Comparison of ENCODE assay signal across 8 cellular contexts in the genomic region with DNA sequence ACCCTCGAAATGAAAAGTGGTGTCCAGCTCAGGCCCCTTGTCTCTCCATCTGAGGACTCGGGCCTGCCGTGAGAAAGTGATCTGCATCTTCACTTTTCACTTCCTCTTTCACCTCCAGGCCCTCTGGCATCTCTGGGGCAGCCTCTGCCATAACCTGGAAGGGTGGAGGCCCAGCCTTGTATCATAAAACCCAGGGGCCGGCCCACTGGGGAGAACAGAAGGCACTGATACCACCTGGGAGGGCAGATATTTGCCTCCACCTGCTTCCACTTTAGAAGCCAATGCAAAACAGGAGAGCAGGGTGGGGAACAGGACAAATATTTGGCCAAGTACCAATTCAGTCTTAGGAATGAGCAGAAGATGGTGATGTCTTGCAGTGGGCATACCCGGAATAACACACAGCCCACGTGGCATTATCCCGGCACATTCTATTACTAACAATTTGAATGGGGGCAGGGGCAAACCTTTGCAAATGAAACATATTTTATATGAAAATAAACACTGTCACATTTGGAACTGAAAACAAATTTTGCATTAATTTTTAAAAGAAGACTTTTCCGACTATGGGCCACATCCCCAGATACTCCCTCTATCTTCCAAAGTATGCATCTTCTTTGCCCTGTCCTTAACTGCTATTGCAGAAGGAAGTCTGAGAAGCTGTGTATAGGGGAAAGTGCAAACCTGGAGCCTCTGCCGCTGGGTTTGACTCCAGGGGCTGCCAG.
DNase-seq lines count a peak whose midpoint lies in the region; ATAC-seq and TF ChIP-seq lines count a peak whose summit lies in the region.

No MANE protein-coding gene starts in this region.

- no peaks in the 10 kb centered on the region for H3K9me3 Mint-ChIP-seq in naive B cell

- H3K27ac Mint-ChIP-seq in naive B cell, result peak overlapping the region; percentile 93 to 99 (median 96)

- H3K27me3 Mint-ChIP-seq in naive B cell, result no peaks in the 10 kb centered on the region

- H3K4me1 Mint-ChIP-seq in naive B cell, result peaks cover 40 to 44% (median 42%) of the 10 kb centered on the region in 3 donors

- peak overlapping the region in 6 of 8 donors; percentile 56 to 74 (median 60) for H3K4me3 Mint-ChIP-seq in naive B cell

- DNase-seq in SIG-M5 treated with dmso at 0.1 percent for 504 hours (lab: John Stamatoyannopoulos, UW; ENCODE audit: unreplicated experiment) (peak; percentile 41), SIG-M5 (lab: John Stamatoyannopoulos, UW) (no peak), naive B cell (peak; percentile 62), NCI-H2227 (lab: John Stamatoyannopoulos, UW; ENCODE audit: unreplicated experiment) (no peak)
- DNase-seq in effector CD4-positive, alpha-beta T cell, result no peak
- DNase-seq in activated CD4-positive, alpha-beta T cell treated with anti-CD3 and anti-CD28 coated beads, Interleukin-2, amount 50 U/mL, for 1 hour, result no peak

- peak; percentile 72 for ATAC-seq in HG03095 (IDR thresholded peaks at IDR 0.05; ENCODE audit: unreplicated experiment)
- peak; percentile 68 for ATAC-seq in SK-N-SH treated with all-trans-retinoic acid at 6 μM for 48 hours
- ATAC-seq in naive B cell (ENCODE audit: low read depth in 2 of 2), result peak; percentile 75 to 77

- no peaks in the 10 kb centered on the region for H3K36me3 Mint-ChIP-seq in naive B cell

TF ChIP-seq in SK-N-SH treated with all-trans-retinoic acid at 6 μM for 48 hours, 23 proteins besides CTCF, POLR2A, EP300 and RAD21:
- TF ChIP-seq, protein P1, sequence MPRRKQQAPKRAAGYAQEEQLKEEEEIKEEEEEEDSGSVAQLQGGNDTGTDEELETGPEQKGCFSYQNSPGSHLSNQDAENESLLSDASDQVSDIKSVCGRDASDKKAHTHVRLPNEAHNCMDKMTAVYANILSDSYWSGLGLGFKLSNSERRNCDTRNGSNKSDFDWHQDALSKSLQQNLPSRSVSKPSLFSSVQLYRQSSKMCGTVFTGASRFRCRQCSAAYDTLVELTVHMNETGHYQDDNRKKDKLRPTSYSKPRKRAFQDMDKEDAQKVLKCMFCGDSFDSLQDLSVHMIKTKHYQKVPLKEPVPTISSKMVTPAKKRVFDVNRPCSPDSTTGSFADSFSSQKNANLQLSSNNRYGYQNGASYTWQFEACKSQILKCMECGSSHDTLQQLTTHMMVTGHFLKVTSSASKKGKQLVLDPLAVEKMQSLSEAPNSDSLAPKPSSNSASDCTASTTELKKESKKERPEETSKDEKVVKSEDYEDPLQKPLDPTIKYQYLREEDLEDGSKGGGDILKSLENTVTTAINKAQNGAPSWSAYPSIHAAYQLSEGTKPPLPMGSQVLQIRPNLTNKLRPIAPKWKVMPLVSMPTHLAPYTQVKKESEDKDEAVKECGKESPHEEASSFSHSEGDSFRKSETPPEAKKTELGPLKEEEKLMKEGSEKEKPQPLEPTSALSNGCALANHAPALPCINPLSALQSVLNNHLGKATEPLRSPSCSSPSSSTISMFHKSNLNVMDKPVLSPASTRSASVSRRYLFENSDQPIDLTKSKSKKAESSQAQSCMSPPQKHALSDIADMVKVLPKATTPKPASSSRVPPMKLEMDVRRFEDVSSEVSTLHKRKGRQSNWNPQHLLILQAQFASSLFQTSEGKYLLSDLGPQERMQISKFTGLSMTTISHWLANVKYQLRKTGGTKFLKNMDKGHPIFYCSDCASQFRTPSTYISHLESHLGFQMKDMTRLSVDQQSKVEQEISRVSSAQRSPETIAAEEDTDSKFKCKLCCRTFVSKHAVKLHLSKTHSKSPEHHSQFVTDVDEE (CRISPR knock-in tag; IDR thresholded peaks at IDR 0.05), result no peak
- TF ChIP-seq PPARA (CRISPR knock-in tag; IDR thresholded peaks at IDR 0.05; ENCODE audit: borderline replicate concordance) (no peak), ZFP30 (CRISPR knock-in tag; IDR thresholded peaks at IDR 0.05) (no peak), ESRRG (CRISPR knock-in tag; IDR thresholded peaks at IDR 0.05) (no peak), ZC3H10 (CRISPR knock-in tag; IDR thresholded peaks at IDR 0.05) (no peak), GLIS3 (CRISPR knock-in tag; IDR thresholded peaks at IDR 0.05) (no peak), RARB (CRISPR knock-in tag; IDR thresholded peaks at IDR 0.05) (no peak), TCF4 (CRISPR knock-in tag; IDR thresholded peaks at IDR 0.05; ENCODE audit: borderline replicate concordance) (no peak), ARNTL (CRISPR knock-in tag; IDR thresholded peaks at IDR 0.05; ENCODE audit: borderline replicate concordance, low read depth) (no peak), TOX (CRISPR knock-in tag; IDR thresholded peaks at IDR 0.05; ENCODE audit: borderline replicate concordance) (no peak)
- TF ChIP-seq, protein P2, sequence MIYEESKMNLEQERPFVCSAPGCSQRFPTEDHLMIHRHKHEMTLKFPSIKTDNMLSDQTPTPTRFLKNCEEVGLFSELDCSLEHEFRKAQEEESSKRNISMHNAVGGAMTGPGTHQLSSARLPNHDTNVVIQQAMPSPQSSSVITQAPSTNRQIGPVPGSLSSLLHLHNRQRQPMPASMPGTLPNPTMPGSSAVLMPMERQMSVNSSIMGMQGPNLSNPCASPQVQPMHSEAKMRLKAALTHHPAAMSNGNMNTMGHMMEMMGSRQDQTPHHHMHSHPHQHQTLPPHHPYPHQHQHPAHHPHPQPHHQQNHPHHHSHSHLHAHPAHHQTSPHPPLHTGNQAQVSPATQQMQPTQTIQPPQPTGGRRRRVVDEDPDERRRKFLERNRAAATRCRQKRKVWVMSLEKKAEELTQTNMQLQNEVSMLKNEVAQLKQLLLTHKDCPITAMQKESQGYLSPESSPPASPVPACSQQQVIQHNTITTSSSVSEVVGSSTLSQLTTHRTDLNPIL (CRISPR knock-in tag; IDR thresholded peaks at IDR 0.05; ENCODE audit: low read depth), result no peak
- TF ChIP-seq, protein P3, sequence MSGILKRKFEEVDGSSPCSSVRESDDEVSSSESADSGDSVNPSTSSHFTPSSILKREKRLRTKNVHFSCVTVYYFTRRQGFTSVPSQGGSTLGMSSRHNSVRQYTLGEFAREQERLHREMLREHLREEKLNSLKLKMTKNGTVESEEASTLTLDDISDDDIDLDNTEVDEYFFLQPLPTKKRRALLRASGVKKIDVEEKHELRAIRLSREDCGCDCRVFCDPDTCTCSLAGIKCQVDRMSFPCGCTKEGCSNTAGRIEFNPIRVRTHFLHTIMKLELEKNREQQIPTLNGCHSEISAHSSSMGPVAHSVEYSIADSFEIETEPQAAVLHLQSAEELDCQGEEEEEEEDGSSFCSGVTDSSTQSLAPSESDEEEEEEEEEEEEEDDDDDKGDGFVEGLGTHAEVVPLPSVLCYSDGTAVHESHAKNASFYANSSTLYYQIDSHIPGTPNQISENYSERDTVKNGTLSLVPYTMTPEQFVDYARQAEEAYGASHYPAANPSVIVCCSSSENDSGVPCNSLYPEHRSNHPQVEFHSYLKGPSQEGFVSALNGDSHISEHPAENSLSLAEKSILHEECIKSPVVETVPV (CRISPR knock-in tag; IDR thresholded peaks at IDR 0.05), result no peak

Comparison
In these comparisons a context has a peak if more than half of its experiments do, and no peak if none do; other contexts are left out.
1. DNase-seq: peak in SIG-M5 treated with dmso at 0.1 percent for 504 hours (single experiment) and naive B cell (single experiment); none in SIG-M5 (single experiment), effector CD4-positive, alpha-beta T cell (single experiment), activated CD4-positive, alpha-beta T cell treated with anti-CD3 and anti-CD28 coated beads, Interleukin-2, amount 50 U/mL, for 1 hour (single experiment) and NCI-H2227 (single experiment).
2. Peak in every context shown above with its lines, with median percentiles within 50 percentile points of each other: ATAC-seq.